8 cellular contexts compared by ENCODE assay signal in the genomic region with DNA sequence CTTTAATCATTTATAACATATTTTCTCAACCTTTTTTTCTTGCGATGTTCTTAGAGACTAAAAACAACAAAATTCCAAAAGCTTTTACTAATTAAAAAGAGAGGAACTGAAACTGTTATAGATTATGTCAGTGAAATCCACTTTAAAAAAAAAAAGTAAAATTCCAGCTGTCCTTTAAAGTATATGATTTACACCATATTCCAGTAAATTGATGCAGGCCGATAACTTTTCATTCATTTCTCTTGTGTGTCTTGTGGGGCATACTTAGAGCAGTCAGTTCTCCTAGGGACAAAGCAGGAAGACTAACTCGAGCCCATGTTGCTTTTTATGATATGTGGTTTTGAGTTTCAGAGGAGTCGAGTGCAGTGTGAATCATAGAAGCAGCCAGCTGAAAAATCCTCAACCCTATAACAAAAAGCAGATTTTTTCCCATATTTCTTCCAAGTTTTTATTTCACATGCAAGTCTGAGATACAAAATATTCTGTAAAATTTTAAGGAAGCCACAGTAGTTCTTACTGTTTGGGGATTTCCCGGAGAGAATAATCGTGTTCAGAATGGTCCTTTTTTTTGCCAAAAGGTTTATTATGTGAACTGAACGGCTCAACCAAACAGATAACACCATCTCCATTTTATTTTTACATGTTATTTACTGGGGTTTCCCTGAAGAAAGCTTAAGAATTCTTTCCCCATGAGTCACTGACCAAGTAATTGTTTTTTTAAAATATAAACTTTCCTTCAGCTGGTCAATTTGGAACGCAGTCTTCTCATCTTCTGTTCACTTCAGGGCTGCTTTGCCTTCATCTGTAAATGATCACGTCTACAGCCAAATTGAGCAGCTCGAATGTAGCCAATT.
DNase-seq lines count a peak whose midpoint lies in the region; ATAC-seq, FAIRE-seq and TF ChIP-seq lines count a peak whose summit lies in the region.

No MANE protein-coding gene starts in this region.

- H3K27me3 ChIP-seq in right atrium auricular region: no peaks in the 10 kb centered on the region
- no peaks in the 10 kb centered on the region for H3K27me3 ChIP-seq in uterus

- H3K36me3 ChIP-seq in right atrium auricular region (no peaks in the 10 kb centered on the region), uterus (no peaks in the 10 kb centered on the region)

- DNase-seq in ACHN: peak; percentile 67
- no peak for DNase-seq in H54 (ENCODE audit: insufficient read length, low spot score)
- DNase-seq in right atrium auricular region (ENCODE audit: low spot score): no peak
- no peak for DNase-seq in uterus
- no peak for DNase-seq in NK-92 (lab: John Stamatoyannopoulos, UW; ENCODE audit: unreplicated experiment)

- H3K9me3 ChIP-seq in right atrium auricular region (peaks cover 7 to 13% of the 10 kb centered on the region in 2 donors), uterus (no peaks in the 10 kb centered on the region)

- H3K4me1 ChIP-seq in right atrium auricular region (no peaks in the 10 kb centered on the region), uterus (peaks cover 0 to 11% of the 10 kb centered on the region in 2 donors)

- peak overlapping the region; percentile 39 to 72 for H3K27ac ChIP-seq in right atrium auricular region
- peak overlapping the region; percentile 70 to 77 for H3K27ac ChIP-seq in uterus

- TF ChIP-seq POLR2A in H54 (IDR thresholded peaks at IDR 0.05; ENCODE audit: low read depth, low read length): no peak
- no peak for TF ChIP-seq POLR2A in uterus (IDR thresholded peaks at IDR 0.05)

- ATAC-seq in GM19324 (IDR thresholded peaks at IDR 0.05; ENCODE audit: low FRiP score, unreplicated experiment) (no peak), GM21390 (IDR thresholded peaks at IDR 0.05; ENCODE audit: unreplicated experiment) (no peak)

- FAIRE-seq in H54 (lab: Jason Lieb, UNC) (peak; percentile 78), TTC549 (lab: Jason Lieb, UNC) (peak; percentile 100)

- in situ Hi-C loops in ACHN (cut with HindIII; ENCODE audit: low pct_ligation_motif_present, low pct_unique_long_range_greater_than_20kb, low sequenced_read_pairs): no loop called here

- no peak for TF ChIP-seq CTCF in right atrium auricular region (IDR thresholded peaks at IDR 0.05)
- TF ChIP-seq CTCF in uterus (IDR thresholded peaks at IDR 0.05): no peak

- intact Hi-C loops in uterus (cut with DNase I; ENCODE audit: low total_unique reads): no loop called here

- H3K4me3 ChIP-seq in right atrium auricular region: no peak overlapping the region
- no peak overlapping the region for H3K4me3 ChIP-seq in uterus
